In genomic region chr10:90591629-90592028, GRCh38 we compare ENCODE assay signal across 22 cellular contexts.
"Had no signal": no experiment of that assay in that cellular context is flagged by ENCODE, and none has a peak within 500 bp of the region (broad histone marks: within the 10 kb centered on the region; RNA-seq: fewer than 3 reads in every experiment).

No MANE protein-coding gene starts in this region.

- H3K4me1 ChIP-seq: lower lobe of right lung, pancreas, vagina had no signal

- H3K4me1 Mint-ChIP-seq: natural killer cell; stimulated activated memory B cell treated with anti-CD40 and anti-IgM and Interleukin-4, amounts not matched to agents 10 μg/mL and 1 μg/mL and 100 μg/mL, for 72 hours had no signal

- ATAC-seq: activated CD8-positive, alpha-beta T cell treated with anti-CD3 and anti-CD28 coated beads, Interleukin-2, amount 10 ng/mL, durations not matched to agents 7 days and 5 days; activated naive CD4-positive, alpha-beta T cell treated with anti-CD3 and anti-CD28 coated beads, Interleukin-2, amount 50 U/mL, for 72 hours; foreskin keratinocyte; left lobe of liver; lower lobe of right lung; natural killer cell; pancreas; sciatic nerve; stimulated activated memory B cell treated with anti-CD40 and anti-IgM and Interleukin-4, amounts not matched to agents 10 μg/mL and 1 μg/mL and 100 μg/mL, for 72 hours had no signal

- H3K9me3 ChIP-seq: lower lobe of right lung, pancreas, vagina had no signal

- H3K4me3 Mint-ChIP-seq: activated CD8-positive, alpha-beta T cell treated with anti-CD3 and anti-CD28 coated beads, Interleukin-2, amount 10 ng/mL, durations not matched to agents 7 days and 5 days; activated T-helper 1 cell treated with anti-CD3 and anti-CD28 coated beads, Interleukin-12 subunit alpha, Interleukin-12 subunit beta, Interleukin-2, Interleukin-4 antibody, amounts not matched to agents 30 ng/mL and 10 ng/mL and 1 ng/mL, durations not matched to agents 14 hours and 24 hours and 36 hours; brain; natural killer cell; stimulated activated memory B cell treated with anti-CD40 and anti-IgM and Interleukin-4, amounts not matched to agents 10 μg/mL and 1 μg/mL and 100 μg/mL, for 72 hours; T-helper 2 cell treated with Interferon-gamma antibody and Interleukin-4, amounts not matched to agents 5 μg/mL and 100 μg/mL, for 36 hours had no signal

- H3K9me3 Mint-ChIP-seq: activated naive CD4-positive, alpha-beta T cell treated with anti-CD3 and anti-CD28 coated beads, Interleukin-2, amount 50 U/mL, for 72 hours; activated T-helper 1 cell treated with anti-CD3 and anti-CD28 coated beads, Interleukin-12 subunit alpha, Interleukin-12 subunit beta, Interleukin-2, Interleukin-4 antibody, amounts not matched to agents 30 ng/mL and 10 ng/mL and 1 ng/mL, durations not matched to agents 14 hours and 24 hours and 36 hours; T-helper 2 cell treated with Interferon-gamma antibody and Interleukin-4, amounts not matched to agents 5 μg/mL and 100 μg/mL, for 36 hours had no signal

- H3K36me3 ChIP-seq: lower lobe of right lung, pancreas, vagina had no signal

- H3K27ac Mint-ChIP-seq: activated CD8-positive, alpha-beta T cell treated with anti-CD3 and anti-CD28 coated beads, Interleukin-2, amount 10 ng/mL, durations not matched to agents 7 days and 5 days; activated naive CD4-positive, alpha-beta T cell treated with anti-CD3 and anti-CD28 coated beads, Interleukin-2, amount 50 U/mL, for 72 hours; activated T-helper 1 cell treated with anti-CD3 and anti-CD28 coated beads, Interleukin-12 subunit alpha, Interleukin-12 subunit beta, Interleukin-2, Interleukin-4 antibody, amounts not matched to agents 30 ng/mL and 10 ng/mL and 1 ng/mL, durations not matched to agents 14 hours and 24 hours and 36 hours; natural killer cell; stimulated activated memory B cell treated with anti-CD40 and anti-IgM and Interleukin-4, amounts not matched to agents 10 μg/mL and 1 μg/mL and 100 μg/mL, for 72 hours; T-helper 2 cell treated with Interferon-gamma antibody and Interleukin-4, amounts not matched to agents 5 μg/mL and 100 μg/mL, for 36 hours had no signal

- H3K36me3 Mint-ChIP-seq: activated naive CD4-positive, alpha-beta T cell treated with anti-CD3 and anti-CD28 coated beads, Interleukin-2, amount 50 U/mL, for 72 hours; brain; natural killer cell; stimulated activated memory B cell treated with anti-CD40 and anti-IgM and Interleukin-4, amounts not matched to agents 10 μg/mL and 1 μg/mL and 100 μg/mL, for 72 hours had no signal

- H3K27ac ChIP-seq: foreskin keratinocyte, lower lobe of right lung, pancreas, vagina had no signal

- DNase-seq: activated CD4-positive, alpha-beta T cell treated with anti-CD3 and anti-CD28 coated beads for 1 hour; activated CD4-positive, alpha-beta T cell treated with anti-CD3 and anti-CD28 coated beads, Interleukin-2, amount 50 U/mL, for 1 hour; activated CD8-positive, alpha-beta T cell treated with anti-CD3 and anti-CD28 coated beads, Interleukin-2, amount 10 ng/mL, durations not matched to agents 7 days and 5 days; activated gamma-delta T cell; aorta; dermis blood vessel endothelial cell; effector CD8-positive, alpha-beta T cell; foreskin keratinocyte; kidney; lower lobe of right lung; natural killer cell; pancreas; small intestine; trophoblast cell had no signal

- H3K27me3 ChIP-seq: pancreas, vagina had no signal

- H3K4me3 ChIP-seq: lower lobe of right lung, pancreas, vagina had no signal
